In genomic region chr3:127143172-127143571, GRCh38 we compare ENCODE assay signal across 22 cellular contexts. TPM values are rescaled to one million over a fixed set of nuclear protein-coding genes. Genes with fewer than 3 reads are reported as not detected.
DNase-seq lines count a peak whose midpoint lies in the region; ATAC-seq and TF ChIP-seq lines count a peak whose summit lies in the region.
"Had no signal": no experiment of that assay in that cellular context is flagged by ENCODE, and none has a peak within 500 bp of the region (broad histone marks: within the 10 kb centered on the region; RNA-seq: fewer than 3 reads in every experiment).

No MANE protein-coding gene starts in this region.

- H3K18ac ChIP-seq in H9 (ENCODE audit: insufficient read length, low read depth, low read length), result no peak overlapping the region

- H4K91ac ChIP-seq in H9 (ENCODE audit: insufficient read length, low read depth, low read length), result no peak overlapping the region

- H3K9me3 Mint-ChIP-seq in H9, result peaks cover 4 to 5% of the 10 kb centered on the region in 2 experiments; a peak in 4 of 5 replicates

- no peak for ATAC-seq in heart left ventricle
- ATAC-seq in HG03196 (IDR thresholded peaks at IDR 0.05; ENCODE audit: unreplicated experiment), result no peak
- no peak for ATAC-seq in GM19452 (IDR thresholded peaks at IDR 0.05; ENCODE audit: unreplicated experiment)
- ATAC-seq: A549, HCT116 had no signal

- no peak overlapping the region for H3K27ac Mint-ChIP-seq in H9
- H3K27ac Mint-ChIP-seq: CD4-positive, alpha-beta memory T cell had no signal

- no peak overlapping the region for H3K14ac ChIP-seq in H9 (ENCODE audit: insufficient read depth, low read length)

- H3K79me1 ChIP-seq in H9 (ENCODE audit: insufficient read depth, low read depth, low read length, poor library complexity, severe bottlenecking), result no peaks in the 10 kb centered on the region

- H3T11ph ChIP-seq in H9 (ENCODE audit: low read length), result no peak overlapping the region

- DNase-seq in cardiac septum (ENCODE audit: low spot score) (peak; percentile 39), heart left ventricle (no peak), H9 (peak; percentile 1), islet precursor cell (peak; percentile 2), NCI-H510A (lab: John Stamatoyannopoulos, UW) (no peak)
- DNase-seq: 8988T; ACHN; AML-193; BE2C; Calu3; CD4-positive, alpha-beta memory T cell; COR-L47; GM23248; H7 had no signal

- H3K23ac ChIP-seq in H9 (ENCODE audit: insufficient read length, low read depth, low read length), result no peak overlapping the region

- H3K9ac ChIP-seq in H9 (ENCODE audit: extremely low read depth, insufficient read length, low read length), result no peak overlapping the region
- H3K9ac ChIP-seq: BLaER1 treated with 17β-estradiol and CSF1 and Interleukin-3, amounts not matched to agents 10 nM and 100 nM; GM23248 had no signal

- TF ChIP-seq CTCF in heart left ventricle (IDR thresholded peaks at IDR 0.05) (no peak), H9 (conservative IDR thresholded peaks at IDR 0.05) (no peak), VCaP (conservative IDR thresholded peaks at IDR 0.05) (no peak)

- H3K23me2 ChIP-seq in H9 (ENCODE audit: insufficient read length, low read depth, low read length, poor library complexity, severe bottlenecking), result no peaks in the 10 kb centered on the region

- no peaks in the 10 kb centered on the region for H4K20me1 ChIP-seq in H9 (ENCODE audit: control insufficient read depth, insufficient read depth, insufficient read length)

- no peak overlapping the region for H2BK120ac ChIP-seq in H9 (ENCODE audit: low read depth, low read length, poor library complexity, severe bottlenecking)

- no peak overlapping the region for H2BK12ac ChIP-seq in H9 (ENCODE audit: insufficient read length, low read depth, low read length)

- H3K4me3 ChIP-seq in heart left ventricle, result no peak overlapping the region
- H3K4me3 ChIP-seq: A549; BLaER1 treated with 17β-estradiol and CSF1 and Interleukin-3, amounts not matched to agents 10 nM and 100 nM; GM23248 had no signal

- peaks cover 2 to 7% (median 4%) of the 10 kb centered on the region in 3 experiments; a peak in 5 of 7 replicates for H3K36me3 Mint-ChIP-seq in H9 (ENCODE audit: insufficient read depth in 1 of 3, low read depth in 3 of 3)
- H3K36me3 Mint-ChIP-seq: CD4-positive, alpha-beta memory T cell had no signal

- H3K79me2 ChIP-seq in H9 (ENCODE audit: insufficient read depth, low read length), result no peaks in the 10 kb centered on the region

- TF ChIP-seq POLR2A in heart left ventricle (IDR thresholded peaks at IDR 0.05), result no peak

- WGBS in heart left ventricle, 4 donors, result 95 to 100% (median 99%) methylated on average over 2 of the region's 2 CpGs
- no CpG with 5 or more reads among the region's 2 CpGs for WGBS in H9 (ENCODE audit: extremely low coverage, insufficient read length, low lambda C conversion rate)

- H2AFZ ChIP-seq in H9 (ENCODE audit: low read length), result no peak overlapping the region
- H2AFZ ChIP-seq: GM23248 had no signal

- peaks cover 2% of the 10 kb centered on the region for H3K27me3 Mint-ChIP-seq in H9 (ENCODE audit: low read depth)

- no peak overlapping the region for H4K8ac ChIP-seq in H9 (replicated peaks; ENCODE audit: insufficient read length, low read depth, low read length)

- H2AK5ac ChIP-seq in H9 (ENCODE audit: insufficient read length, low read length), result no peak overlapping the region

- no peak overlapping the region for H2BK20ac ChIP-seq in H9 (ENCODE audit: low read depth, low read length, poor library complexity, severe bottlenecking)

- no peak overlapping the region for H3K4me2 ChIP-seq in H9 (ENCODE audit: insufficient read depth, insufficient read length, low read length)
- H3K4me2 ChIP-seq: A549; BLaER1 treated with 17β-estradiol and CSF1 and Interleukin-3, amounts not matched to agents 10 nM and 100 nM had no signal

- no peak overlapping the region for H4K5ac ChIP-seq in H9 (ENCODE audit: insufficient read length, low read depth, low read length)

- H3K27me3 ChIP-seq in heart left ventricle, result no peaks in the 10 kb centered on the region
- H3K27me3 ChIP-seq in H9 (ENCODE audit: insufficient read depth, low read length), result no peaks in the 10 kb centered on the region
- H3K27me3 ChIP-seq: BE2C; BLaER1 treated with 17β-estradiol and CSF1 and Interleukin-3, amounts not matched to agents 10 nM and 100 nM had no signal

- H2BK5ac ChIP-seq in H9 (ENCODE audit: insufficient read length, low read length), result no peak overlapping the region

- peaks cover 0 to 2% (median 0%) of the 10 kb centered on the region in 12 donors for H3K9me3 ChIP-seq in heart left ventricle
- H3K9me3 ChIP-seq in H9 (ENCODE audit: control insufficient read depth, low read depth, low read length), result no peaks in the 10 kb centered on the region
- H3K9me3 ChIP-seq: A549, BE2C had no signal

- peaks cover 3 to 11% of the 10 kb centered on the region in 2 experiments for H3K4me1 Mint-ChIP-seq in H9
- H3K4me1 Mint-ChIP-seq: CD4-positive, alpha-beta memory T cell had no signal

- H3K4me1 ChIP-seq in heart left ventricle (peaks cover 0 to 11% (median 0%) of the 10 kb centered on the region in 12 donors), H9 (ENCODE audit: insufficient read depth, low read length) (no peaks in the 10 kb centered on the region)
- H3K4me1 ChIP-seq: A549; BLaER1 treated with 17β-estradiol and CSF1 and Interleukin-3, amounts not matched to agents 10 nM and 100 nM had no signal

- intact Hi-C loops in cardiac septum (cut with DNase I), result no loop called here
- intact Hi-C loops in heart left ventricle (cut with DNase I), result no loop called here

- no peak overlapping the region for H3K4ac ChIP-seq in H9 (ENCODE audit: low read depth, low read length)

- H3K27ac ChIP-seq in heart left ventricle (no peak overlapping the region), H9 (ENCODE audit: insufficient read length, low read depth, low read length) (no peak overlapping the region), VCaP (peak overlapping the region; percentile 80)
- H3K27ac ChIP-seq: A549; BLaER1 treated with 17β-estradiol and CSF1 and Interleukin-3, amounts not matched to agents 10 nM and 100 nM; GM23248 had no signal

- no peaks in the 10 kb centered on the region for H3K36me3 ChIP-seq in heart left ventricle
- H3K36me3 ChIP-seq: BE2C; BLaER1 treated with 17β-estradiol and CSF1 and Interleukin-3, amounts not matched to agents 10 nM and 100 nM had no signal

- no peak overlapping the region for H3K4me3 Mint-ChIP-seq in H9
- H3K4me3 Mint-ChIP-seq: CD4-positive, alpha-beta memory T cell had no signal

- no peak overlapping the region for H2BK15ac ChIP-seq in H9 (ENCODE audit: low read depth, low read length)

- H3K56ac ChIP-seq in H9 (ENCODE audit: insufficient read length, low read depth, low read length), result no peak overlapping the region

RNA-seq across cellular contexts. Expression of gene PRR23E, which starts 49.8 kb away (rescaled TPM):
- total RNA-seq in cardiac septum (not detected), heart left ventricle (not detected), H9 (2021) (not detected in 2 replicates)
- not detected for polyA plus RNA-seq in heart left ventricle
- total RNA-seq: Calu3; CD4-positive, alpha-beta memory T cell; Daoy; GM23248; H1; H7 had no signal
- polyA plus RNA-seq: A549; CD4-positive, alpha-beta memory T cell; GM23248; H1 had no signal

Comparison
In these comparisons a context has a peak if more than half of its experiments do, and no peak if none do; other contexts are left out.
1. DNase-seq: peak in cardiac septum (single experiment), H9 (single experiment) and islet precursor cell (single experiment); none in heart left ventricle (0 of 5) and NCI-H510A (single experiment).